ENCODE assay signal across 15 cellular contexts in the genomic region with DNA sequence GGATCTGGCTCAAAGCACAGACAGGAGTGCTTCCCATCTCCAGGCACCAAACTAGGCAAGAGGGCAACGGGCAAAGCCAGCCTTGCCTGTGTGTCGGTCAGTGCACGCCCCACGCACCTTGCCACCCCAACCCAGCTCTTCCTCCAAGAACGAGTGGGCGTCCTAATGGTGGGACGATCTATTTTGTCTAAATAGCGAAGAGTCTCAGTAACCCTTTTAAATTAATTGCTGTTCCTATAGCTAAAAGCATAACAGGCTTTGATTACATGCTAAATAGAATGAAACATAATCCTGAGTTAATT. TPM values are rescaled to one million over a fixed set of nuclear protein-coding genes. Genes with fewer than 3 reads are reported as not detected.
DNase-seq lines count a peak whose midpoint lies in the region; ATAC-seq and TF ChIP-seq lines count a peak whose summit lies in the region.
"Had no signal": no experiment of that assay in that cellular context is flagged by ENCODE, and none has a peak within 500 bp of the region (broad histone marks: within the 10 kb centered on the region; RNA-seq: fewer than 3 reads in every experiment).

No MANE protein-coding gene starts in this region.

- H3K4me1 Mint-ChIP-seq in activated T-helper 1 cell treated with anti-CD3 and anti-CD28 coated beads, Interleukin-12 subunit alpha, Interleukin-12 subunit beta, Interleukin-2, Interleukin-4 antibody, amounts not matched to agents 30 ng/mL and 10 ng/mL and 1 ng/mL, durations not matched to agents 14 hours and 24 hours and 36 hours (ENCODE audit: low read depth) = peaks cover 5% of the 10 kb centered on the region
- peaks cover 79% of the 10 kb centered on the region for H3K4me1 Mint-ChIP-seq in neural progenitor cell
- H3K4me1 Mint-ChIP-seq in stimulated activated naive B cell treated with anti-CD40 and anti-IgM and Interleukin-4, amounts not matched to agents 10 μg/mL and 1 μg/mL and 100 μg/mL, for 72 hours = peaks cover 21 to 40% of the 10 kb centered on the region in 2 donors

- no peaks in the 10 kb centered on the region for H3K79me2 ChIP-seq in neural progenitor cell (ENCODE audit: low read depth)

- H3K4me2 ChIP-seq in neural progenitor cell = no peak overlapping the region

- no peak for TF ChIP-seq CTCF in neural progenitor cell (IDR thresholded peaks at IDR 0.05)

- peaks cover 94% of the 10 kb centered on the region for H4K20me1 ChIP-seq in neural progenitor cell (ENCODE audit: low read depth)

- no peaks in the 10 kb centered on the region for H3K36me3 Mint-ChIP-seq in activated T-helper 1 cell treated with anti-CD3 and anti-CD28 coated beads, Interleukin-12 subunit alpha, Interleukin-12 subunit beta, Interleukin-2, Interleukin-4 antibody, amounts not matched to agents 30 ng/mL and 10 ng/mL and 1 ng/mL, durations not matched to agents 14 hours and 24 hours and 36 hours (ENCODE audit: low read depth)
- H3K36me3 Mint-ChIP-seq in neural progenitor cell = peaks cover under 1% of the 10 kb centered on the region
- peaks cover 0 to under 1% of the 10 kb centered on the region in 2 donors for H3K36me3 Mint-ChIP-seq in stimulated activated naive B cell treated with anti-CD40 and anti-IgM and Interleukin-4, amounts not matched to agents 10 μg/mL and 1 μg/mL and 100 μg/mL, for 72 hours
- H3K36me3 Mint-ChIP-seq: CD4-positive, CD25-positive, alpha-beta regulatory T cell had no signal

- DNase-seq in H7 (peak; percentile 13), neural progenitor cell (ENCODE audit: low spot score) (no peak), activated gamma-delta T cell (lab: John Stamatoyannopoulos, UW) (no peak), COLO829 (ENCODE audit: low spot score) (no peak)
- DNase-seq in activated T-helper 1 cell treated with anti-CD3 and anti-CD28 coated beads, Interleukin-12 subunit alpha, Interleukin-12 subunit beta, Interleukin-2, Interleukin-4 antibody, amounts not matched to agents 30 ng/mL and 10 ng/mL and 1 ng/mL, durations not matched to agents 14 hours and 24 hours and 36 hours (ENCODE audit: low spot score) = no peak
- DNase-seq in stimulated activated naive B cell treated with anti-CD40 and anti-IgM and Interleukin-4, amounts not matched to agents 10 μg/mL and 1 μg/mL and 100 μg/mL, for 72 hours = no peak
- DNase-seq: ACHN; BE2C; C1 segment of cervical spinal cord; Caco-2; CD4-positive, CD25-positive, alpha-beta regulatory T cell; CD8-positive, alpha-beta memory T cell; HCEC 1CT had no signal

- H3K27me3 ChIP-seq in H7 (ENCODE audit: control insufficient read depth, insufficient read depth, low read length) (peaks cover 100% of the 10 kb centered on the region), neural progenitor cell (peaks cover 100% of the 10 kb centered on the region)

- no peak overlapping the region for H3K9ac ChIP-seq in neural progenitor cell

- no peak overlapping the region for H3K4me3 ChIP-seq in H7 (ENCODE audit: insufficient read depth, low read depth, low read length)
- H3K4me3 ChIP-seq in neural progenitor cell = no peak overlapping the region

- peaks cover 30% of the 10 kb centered on the region for H3F3A ChIP-seq in neural progenitor cell (ENCODE audit: low read depth)

- H2AFZ ChIP-seq in neural progenitor cell (replicated peaks) = no peak overlapping the region

- no peaks in the 10 kb centered on the region for H3K9me3 Mint-ChIP-seq in activated T-helper 1 cell treated with anti-CD3 and anti-CD28 coated beads, Interleukin-12 subunit alpha, Interleukin-12 subunit beta, Interleukin-2, Interleukin-4 antibody, amounts not matched to agents 30 ng/mL and 10 ng/mL and 1 ng/mL, durations not matched to agents 14 hours and 24 hours and 36 hours
- no peaks in the 10 kb centered on the region for H3K9me3 Mint-ChIP-seq in neural progenitor cell
- peaks cover under 1 to 1% of the 10 kb centered on the region in 2 donors for H3K9me3 Mint-ChIP-seq in stimulated activated naive B cell treated with anti-CD40 and anti-IgM and Interleukin-4, amounts not matched to agents 10 μg/mL and 1 μg/mL and 100 μg/mL, for 72 hours

- H3K4me3 Mint-ChIP-seq in activated T-helper 1 cell treated with anti-CD3 and anti-CD28 coated beads, Interleukin-12 subunit alpha, Interleukin-12 subunit beta, Interleukin-2, Interleukin-4 antibody, amounts not matched to agents 30 ng/mL and 10 ng/mL and 1 ng/mL, durations not matched to agents 14 hours and 24 hours and 36 hours = no peak overlapping the region
- H3K4me3 Mint-ChIP-seq in neural progenitor cell = peak overlapping the region; percentile 71
- no peak overlapping the region for H3K4me3 Mint-ChIP-seq in stimulated activated naive B cell treated with anti-CD40 and anti-IgM and Interleukin-4, amounts not matched to agents 10 μg/mL and 1 μg/mL and 100 μg/mL, for 72 hours
- H3K4me3 Mint-ChIP-seq: CD8-positive, alpha-beta memory T cell had no signal

- peaks cover 16% of the 10 kb centered on the region for H3K4me1 ChIP-seq in neural progenitor cell
- H3K4me1 ChIP-seq: BE2C had no signal

- no peak overlapping the region for H3K27ac ChIP-seq in neural progenitor cell

- no peaks in the 10 kb centered on the region for H3K9me3 ChIP-seq in neural progenitor cell (ENCODE audit: low read depth)
- H3K9me3 ChIP-seq: BE2C, Caco-2 had no signal

- H3K27me3 Mint-ChIP-seq in activated T-helper 1 cell treated with anti-CD3 and anti-CD28 coated beads, Interleukin-12 subunit alpha, Interleukin-12 subunit beta, Interleukin-2, Interleukin-4 antibody, amounts not matched to agents 30 ng/mL and 10 ng/mL and 1 ng/mL, durations not matched to agents 14 hours and 24 hours and 36 hours (ENCODE audit: insufficient read depth) = peaks cover 84% of the 10 kb centered on the region
- H3K27me3 Mint-ChIP-seq in neural progenitor cell (ENCODE audit: insufficient read depth, low read depth) = peaks cover 49% of the 10 kb centered on the region
- peaks cover 80 to 100% of the 10 kb centered on the region in 2 donors for H3K27me3 Mint-ChIP-seq in stimulated activated naive B cell treated with anti-CD40 and anti-IgM and Interleukin-4, amounts not matched to agents 10 μg/mL and 1 μg/mL and 100 μg/mL, for 72 hours

- H3K27ac Mint-ChIP-seq in activated T-helper 1 cell treated with anti-CD3 and anti-CD28 coated beads, Interleukin-12 subunit alpha, Interleukin-12 subunit beta, Interleukin-2, Interleukin-4 antibody, amounts not matched to agents 30 ng/mL and 10 ng/mL and 1 ng/mL, durations not matched to agents 14 hours and 24 hours and 36 hours = peak overlapping the region; percentile 58
- H3K27ac Mint-ChIP-seq in neural progenitor cell = peak overlapping the region; percentile 61
- H3K27ac Mint-ChIP-seq in stimulated activated naive B cell treated with anti-CD40 and anti-IgM and Interleukin-4, amounts not matched to agents 10 μg/mL and 1 μg/mL and 100 μg/mL, for 72 hours = peak overlapping the region; percentile 21
- H3K27ac Mint-ChIP-seq: CD4-positive, CD25-positive, alpha-beta regulatory T cell had no signal

- H3K36me3 ChIP-seq in H7 (replicated peaks; ENCODE audit: control insufficient read depth, insufficient read depth, low read length) (no peaks in the 10 kb centered on the region; the same call in 1 of the 2 replicates), neural progenitor cell (no peaks in the 10 kb centered on the region)
- H3K36me3 ChIP-seq: BE2C had no signal

- intact Hi-C loops in activated T-helper 1 cell treated with anti-CD3 and anti-CD28 coated beads, Interleukin-12 subunit alpha, Interleukin-12 subunit beta, Interleukin-2, Interleukin-4 antibody, amounts not matched to agents 30 ng/mL and 10 ng/mL and 1 ng/mL, durations not matched to agents 14 hours and 24 hours and 36 hours (cut with micrococcal nuclease) = loop anchor here (5.0 kb wide), 1 partner anchor 1537 kb away; no protein-coding TSS in a partner anchor

- ATAC-seq in stimulated activated naive B cell treated with anti-CD40 and anti-IgM and Interleukin-4, amounts not matched to agents 10 μg/mL and 1 μg/mL and 100 μg/mL, for 72 hours (replicated peaks) = no peak
- ATAC-seq in GM19455 (IDR thresholded peaks at IDR 0.05; ENCODE audit: unreplicated experiment) = no peak

RNA-seq across cellular contexts. Expression of gene EN2, which starts 12.2 kb away (rescaled TPM):
- total RNA-seq in H7 (2014; rRNA removed; shearing (Covaris generic)) = 0.04 TPM in 1 of 2 replicates, not detected in the other
- not detected in 2 replicates for total RNA-seq in activated T-helper 1 cell treated with anti-CD3 and anti-CD28 coated beads, Interleukin-12 subunit alpha, Interleukin-12 subunit beta, Interleukin-2, Interleukin-4 antibody, amounts not matched to agents 30 ng/mL and 10 ng/mL and 1 ng/mL, durations not matched to agents 14 hours and 24 hours and 36 hours
- total RNA-seq in neural progenitor cell (ENCODE audit: low replicate concordance) = not detected in 2 replicates
- total RNA-seq: CD4-positive, CD25-positive, alpha-beta regulatory T cell; CD8-positive, alpha-beta memory T cell; HT-29 had no signal
